14 cellular contexts compared by ENCODE assay signal in the genomic region with DNA sequence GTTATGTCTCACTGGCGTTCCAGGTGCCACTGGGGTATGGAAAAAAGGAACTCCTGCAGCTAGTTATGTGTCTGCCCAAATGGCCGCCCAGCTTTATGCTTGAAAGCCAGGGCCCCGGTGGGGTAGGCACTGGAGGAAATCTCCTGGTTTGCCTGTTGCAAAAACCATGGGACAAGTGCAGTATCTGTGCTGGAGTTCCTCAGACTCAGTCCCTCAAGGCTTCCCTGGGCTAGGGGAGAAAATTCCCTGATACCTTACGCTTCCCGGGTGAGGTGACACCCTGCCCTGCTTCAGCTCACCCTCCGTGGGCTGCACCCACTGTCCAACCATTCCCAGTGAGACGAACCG.
A peak's percentile ranks its signal among the peaks of the same experiment; 100 is the strongest.
DNase-seq lines count a peak whose midpoint lies in the region; ATAC-seq and TF ChIP-seq lines count a peak whose summit lies in the region.
"Had no signal": no experiment of that assay in that cellular context is flagged by ENCODE, and none has a peak within 500 bp of the region (broad histone marks: within the 10 kb centered on the region; RNA-seq: fewer than 3 reads in every experiment).

No MANE protein-coding gene starts in this region.

- H2AFZ ChIP-seq in smooth muscle cell (ENCODE audit: low read depth), result peak overlapping the region; percentile 69

- peak; percentile 24 for ATAC-seq in foreskin keratinocyte
- ATAC-seq in HG02973 (IDR thresholded peaks at IDR 0.05; ENCODE audit: unreplicated experiment), result no peak
- ATAC-seq: Panc1, Right ventricle myocardium inferior had no signal

- peaks cover 6% of the 10 kb centered on the region for H3K4me1 Mint-ChIP-seq in nephron

- WGBS in smooth muscle cell (ENCODE audit: low lambda C conversion rate), result 90% methylated on average over 8 of the region's 8 CpGs
- 84 to 95% (median 87%) methylated on average over 4 to 8 of the region's 8 CpGs for WGBS in adrenal gland, 4 donors

- peak overlapping the region in 1 of 3 experiments; percentile 21 for H3K4me3 Mint-ChIP-seq in nephron

- no peaks in the 10 kb centered on the region for H4K20me1 ChIP-seq in smooth muscle cell (ENCODE audit: low read depth)
- H4K20me1 ChIP-seq: BLaER1 treated with 17β-estradiol and CSF1 and Interleukin-3, amounts not matched to agents 10 nM and 100 nM had no signal

- H3K27ac Mint-ChIP-seq in nephron, result peak overlapping the region in 2 of 3 experiments; percentile 33 to 45

- no peak overlapping the region for H3K9ac ChIP-seq in smooth muscle cell (ENCODE audit: low read depth)
- H3K9ac ChIP-seq: BLaER1 treated with 17β-estradiol and CSF1 and Interleukin-3, amounts not matched to agents 10 nM and 100 nM had no signal

- no peak overlapping the region for H3K4me2 ChIP-seq in smooth muscle cell
- H3K4me2 ChIP-seq: BLaER1 treated with 17β-estradiol and CSF1 and Interleukin-3, amounts not matched to agents 10 nM and 100 nM had no signal

- H3K4me3 ChIP-seq in smooth muscle cell (no peak overlapping the region), adrenal gland (no peak overlapping the region)
- H3K4me3 ChIP-seq: BLaER1 treated with 17β-estradiol and CSF1 and Interleukin-3, amounts not matched to agents 10 nM and 100 nM had no signal

- H3K27me3 Mint-ChIP-seq in nephron (ENCODE audit: low read depth), result no peaks in the 10 kb centered on the region

- no peaks in the 10 kb centered on the region for H3K27me3 ChIP-seq in foreskin keratinocyte
- no peaks in the 10 kb centered on the region for H3K27me3 ChIP-seq in smooth muscle cell (ENCODE audit: low read depth)
- no peaks in the 10 kb centered on the region for H3K27me3 ChIP-seq in adrenal gland
- H3K27me3 ChIP-seq: BLaER1 treated with 17β-estradiol and CSF1 and Interleukin-3, amounts not matched to agents 10 nM and 100 nM had no signal

- TF ChIP-seq CTCF in foreskin keratinocyte (conservative IDR thresholded peaks at IDR 0.05), result no peak
- TF ChIP-seq CTCF in nephron (IDR thresholded peaks at IDR 0.05; ENCODE audit: unreplicated experiment in 3 of 3), result no peak
- TF ChIP-seq CTCF in smooth muscle cell (IDR thresholded peaks at IDR 0.05; ENCODE audit: borderline replicate concordance, insufficient read depth, poor library complexity, severe bottlenecking), result no peak
- no peak for TF ChIP-seq CTCF in adrenal gland (IDR thresholded peaks at IDR 0.05)

- H3K36me3 Mint-ChIP-seq in nephron (ENCODE audit: low read depth), result peaks cover 4% of the 10 kb centered on the region

- no peaks in the 10 kb centered on the region for H3K79me2 ChIP-seq in smooth muscle cell (ENCODE audit: low read depth)

- TF ChIP-seq POLR2A in adrenal gland (IDR thresholded peaks at IDR 0.05), result no peak

- H3F3A ChIP-seq in smooth muscle cell (ENCODE audit: low read depth), result peaks cover 6% of the 10 kb centered on the region

- DNase-seq in NCI-H524 treated with DMSO at 0.1 percent for 48 hours (lab: John Stamatoyannopoulos, UW), result peak; percentile 40
- DNase-seq in foreskin keratinocyte, result no peak
- DNase-seq in smooth muscle cell (lab: John Stamatoyannopoulos, UW; ENCODE audit: unreplicated experiment), result no peak
- DNase-seq in adrenal gland, result no peak
- DNase-seq in foreskin melanocyte, result no peak
- DNase-seq: DMS 273 treated with DMSO at 0.1 percent for 48 hours, MV-4-11, NCI-H1436, NCI-H2081 treated with DMSO at 0.1 percent for 48 hours had no signal

- no peak overlapping the region for H3K27ac ChIP-seq in foreskin keratinocyte
- no peak overlapping the region for H3K27ac ChIP-seq in smooth muscle cell (ENCODE audit: low read depth)
- H3K27ac ChIP-seq in adrenal gland, result no peak overlapping the region
- H3K27ac ChIP-seq: BLaER1 treated with 17β-estradiol and CSF1 and Interleukin-3, amounts not matched to agents 10 nM and 100 nM had no signal

- no peaks in the 10 kb centered on the region for H3K36me3 ChIP-seq in smooth muscle cell (ENCODE audit: low read depth)
- no peaks in the 10 kb centered on the region for H3K36me3 ChIP-seq in adrenal gland (replicated peaks in 1 of 2)

- H3K4me1 ChIP-seq in foreskin keratinocyte (no peaks in the 10 kb centered on the region), smooth muscle cell (ENCODE audit: low read depth) (peaks cover 14% of the 10 kb centered on the region), adrenal gland (replicated peaks in 1 of 2) (no peaks in the 10 kb centered on the region)
- H3K4me1 ChIP-seq: BLaER1 treated with 17β-estradiol and CSF1 and Interleukin-3, amounts not matched to agents 10 nM and 100 nM had no signal

- H3K9me3 ChIP-seq in smooth muscle cell (replicated peaks; ENCODE audit: low read depth) (no peaks in the 10 kb centered on the region), adrenal gland (replicated peaks in 1 of 3) (peaks cover 0 to 9% (median 0%) of the 10 kb centered on the region in 3 donors)

- H3K9me3 Mint-ChIP-seq in nephron, result peaks cover 34% of the 10 kb centered on the region

- intact Hi-C loops in adrenal gland (cut with DNase I), result no loop called here
